15 cellular contexts compared by ENCODE assay signal in the genomic region with DNA sequence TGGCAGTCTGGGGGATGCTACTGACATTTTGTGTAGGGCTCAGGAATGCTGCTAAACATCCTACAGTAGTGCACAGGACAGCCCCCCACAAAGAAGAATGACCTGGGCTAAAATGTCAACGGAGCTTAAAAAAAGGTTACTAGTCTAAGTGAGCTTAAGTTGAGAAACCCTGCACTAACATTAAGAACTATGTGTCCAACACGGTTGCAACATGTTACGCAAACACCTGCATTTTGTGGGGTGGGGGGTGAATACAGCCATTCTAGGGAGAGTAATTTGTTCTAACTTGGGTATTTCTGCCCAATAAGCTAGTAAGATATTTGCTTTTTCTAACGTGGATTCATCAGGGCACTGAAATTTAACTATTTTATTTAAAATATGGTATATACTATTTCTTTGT.
"Had no signal": no experiment of that assay in that cellular context is flagged by ENCODE, and none has a peak within 500 bp of the region (broad histone marks: within the 10 kb centered on the region; RNA-seq: fewer than 3 reads in every experiment).

No MANE protein-coding gene starts in this region.

- H3K4me1 ChIP-seq: esophagus squamous epithelium, pancreas had no signal

- H3K4me1 Mint-ChIP-seq: immature natural killer cell; stimulated activated effector memory CD8-positive, alpha-beta T cell treated with anti-CD3 and anti-CD28 coated beads, Interleukin-12 subunit alpha, Interleukin-12 subunit beta, amount 100 ng/mL, for 72 hours had no signal

- DNase-seq: activated CD4-positive, alpha-beta T cell treated with anti-CD3 and anti-CD28 coated beads, Interleukin-2, amount 50 U/mL, for 4 hours; activated CD4-positive, CD25-positive, alpha-beta regulatory T cell treated with anti-CD3 and anti-CD28 coated beads, Interleukin-2, amount 50 U/mL, for 72 hours; activated gamma-delta T cell; activated T-cell treated with anti-CD3 and anti-CD28 coated beads, Interleukin-2, amount 50 U/mL, for 4 hours; amygdala; brain microvascular endothelial cell; esophagus squamous epithelium; foreskin fibroblast; immature natural killer cell; pancreas; SW 1271 had no signal

- H3K27me3 Mint-ChIP-seq: activated naive CD8-positive, alpha-beta T cell had no signal

- H3K27me3 ChIP-seq: brain microvascular endothelial cell, esophagus squamous epithelium, neural progenitor cell, pancreas, tibial nerve had no signal

- H3K9me3 ChIP-seq: esophagus squamous epithelium, pancreas, tibial nerve had no signal

- H3K4me3 Mint-ChIP-seq: activated naive CD8-positive, alpha-beta T cell; activated T-cell treated with anti-CD3 and anti-CD28 coated beads, Interleukin-2, amount 50 U/mL, for 4 hours; immature natural killer cell; neural progenitor cell; stimulated activated effector memory CD8-positive, alpha-beta T cell treated with anti-CD3 and anti-CD28 coated beads, Interleukin-12 subunit alpha, Interleukin-12 subunit beta, amount 100 ng/mL, for 72 hours had no signal

- H3K36me3 ChIP-seq: brain microvascular endothelial cell, esophagus squamous epithelium, neural progenitor cell, pancreas, tibial nerve had no signal

- H3K27ac Mint-ChIP-seq: activated naive CD8-positive, alpha-beta T cell; immature natural killer cell; neural progenitor cell; stimulated activated effector memory CD8-positive, alpha-beta T cell treated with anti-CD3 and anti-CD28 coated beads, Interleukin-12 subunit alpha, Interleukin-12 subunit beta, amount 100 ng/mL, for 72 hours had no signal

- ATAC-seq: activated T-cell treated with anti-CD3 and anti-CD28 coated beads, Interleukin-2, amount 50 U/mL, for 4 hours; stimulated activated effector memory CD8-positive, alpha-beta T cell treated with anti-CD3 and anti-CD28 coated beads, Interleukin-12 subunit alpha, Interleukin-12 subunit beta, amount 100 ng/mL, for 72 hours had no signal

- H3K27ac ChIP-seq: esophagus squamous epithelium, neural progenitor cell, pancreas had no signal

- H3K36me3 Mint-ChIP-seq: activated naive CD8-positive, alpha-beta T cell; immature natural killer cell; neural progenitor cell; stimulated activated effector memory CD8-positive, alpha-beta T cell treated with anti-CD3 and anti-CD28 coated beads, Interleukin-12 subunit alpha, Interleukin-12 subunit beta, amount 100 ng/mL, for 72 hours had no signal

- H3K4me3 ChIP-seq: esophagus squamous epithelium, neural progenitor cell, pancreas, tibial nerve had no signal

- H3K9me3 Mint-ChIP-seq: activated T-cell treated with anti-CD3 and anti-CD28 coated beads, Interleukin-2, amount 50 U/mL, for 4 hours; neural progenitor cell had no signal
